9 cellular contexts compared by ENCODE assay signal in genomic region chr15:31004220-31004733, GRCh38. TPM values are rescaled to one million over a fixed set of nuclear protein-coding genes. Genes with fewer than 3 reads are reported as not detected.
DNase-seq lines count a peak whose midpoint lies in the region; ATAC-seq, FAIRE-seq and TF ChIP-seq lines count a peak whose summit lies in the region.
"Had no signal": no experiment of that assay in that cellular context is flagged by ENCODE, and none has a peak within 500 bp of the region (broad histone marks: within the 10 kb centered on the region; RNA-seq: fewer than 3 reads in every experiment).

No MANE protein-coding gene starts in this region.

- intact Hi-C loops in activated T-helper 1 cell treated with anti-CD3 and anti-CD28 coated beads, Interleukin-12 subunit alpha, Interleukin-12 subunit beta, Interleukin-2, Interleukin-4 antibody, amounts not matched to agents 30 ng/mL and 10 ng/mL and 1 ng/mL, durations not matched to agents 14 hours and 24 hours and 36 hours (cut with micrococcal nuclease), result no loop called here
- intact Hi-C loops in ovary (cut with DNase I), result loop anchor here in 1 of 4 donors (10.0 kb wide), 1 partner anchor 81 kb away; no protein-coding TSS in a partner anchor

- no peak for TF ChIP-seq EP300 in ovary (IDR thresholded peaks at IDR 0.05)

- peak overlapping the region; percentile 37 for H3K4me3 Mint-ChIP-seq in activated T-helper 1 cell treated with anti-CD3 and anti-CD28 coated beads, Interleukin-12 subunit alpha, Interleukin-12 subunit beta, Interleukin-2, Interleukin-4 antibody, amounts not matched to agents 30 ng/mL and 10 ng/mL and 1 ng/mL, durations not matched to agents 14 hours and 24 hours and 36 hours

- H3K27me3 Mint-ChIP-seq in activated T-helper 1 cell treated with anti-CD3 and anti-CD28 coated beads, Interleukin-12 subunit alpha, Interleukin-12 subunit beta, Interleukin-2, Interleukin-4 antibody, amounts not matched to agents 30 ng/mL and 10 ng/mL and 1 ng/mL, durations not matched to agents 14 hours and 24 hours and 36 hours (ENCODE audit: insufficient read depth), result peaks cover 45% of the 10 kb centered on the region

- no peak overlapping the region for H3K4me3 ChIP-seq in ovary

- H3K9me3 Mint-ChIP-seq in activated T-helper 1 cell treated with anti-CD3 and anti-CD28 coated beads, Interleukin-12 subunit alpha, Interleukin-12 subunit beta, Interleukin-2, Interleukin-4 antibody, amounts not matched to agents 30 ng/mL and 10 ng/mL and 1 ng/mL, durations not matched to agents 14 hours and 24 hours and 36 hours, result no peaks in the 10 kb centered on the region

- no peaks in the 10 kb centered on the region for H3K27me3 ChIP-seq in ovary

- WGBS in ovary, 3 donors, result 49 to 51% (median 50%) methylated on average over 5 of the region's 5 CpGs

- ATAC-seq in GM21381 (IDR thresholded peaks at IDR 0.05; ENCODE audit: unreplicated experiment), result peak; percentile 89
- peak; percentile 77 for ATAC-seq in HG03520 (IDR thresholded peaks at IDR 0.05; ENCODE audit: unreplicated experiment)

- TF ChIP-seq POLR2A in GM12891 (IDR thresholded peaks at IDR 0.05; ENCODE audit: low read depth, low read length) (no peak), ovary (IDR thresholded peaks at IDR 0.05) (no peak)

- peaks cover 17% of the 10 kb centered on the region for H3K4me1 Mint-ChIP-seq in activated T-helper 1 cell treated with anti-CD3 and anti-CD28 coated beads, Interleukin-12 subunit alpha, Interleukin-12 subunit beta, Interleukin-2, Interleukin-4 antibody, amounts not matched to agents 30 ng/mL and 10 ng/mL and 1 ng/mL, durations not matched to agents 14 hours and 24 hours and 36 hours (ENCODE audit: low read depth)

- peak; percentile 23 for DNase-seq in GM12891 (ENCODE audit: insufficient read length, low spot score)
- DNase-seq in activated T-helper 1 cell treated with anti-CD3 and anti-CD28 coated beads, Interleukin-12 subunit alpha, Interleukin-12 subunit beta, Interleukin-2, Interleukin-4 antibody, amounts not matched to agents 30 ng/mL and 10 ng/mL and 1 ng/mL, durations not matched to agents 14 hours and 24 hours and 36 hours (ENCODE audit: low spot score), result no peak
- peak; percentile 11 for DNase-seq in retina
- DNase-seq in ovary, result no peak
- DNase-seq in D341Med (ENCODE audit: low spot score), result no peak
- DNase-seq in occipital lobe (lab: John Stamatoyannopoulos, UW), result no peak

- H3K27ac ChIP-seq in ovary, result no peak overlapping the region

- no peak for TF ChIP-seq CTCF in ovary (IDR thresholded peaks at IDR 0.05)

- H3K36me3 Mint-ChIP-seq in activated T-helper 1 cell treated with anti-CD3 and anti-CD28 coated beads, Interleukin-12 subunit alpha, Interleukin-12 subunit beta, Interleukin-2, Interleukin-4 antibody, amounts not matched to agents 30 ng/mL and 10 ng/mL and 1 ng/mL, durations not matched to agents 14 hours and 24 hours and 36 hours (ENCODE audit: low read depth), result no peaks in the 10 kb centered on the region

- H3K9me3 ChIP-seq in ovary, result no peaks in the 10 kb centered on the region

- H3K36me3 ChIP-seq in ovary, result no peaks in the 10 kb centered on the region

- H3K27ac Mint-ChIP-seq in activated T-helper 1 cell treated with anti-CD3 and anti-CD28 coated beads, Interleukin-12 subunit alpha, Interleukin-12 subunit beta, Interleukin-2, Interleukin-4 antibody, amounts not matched to agents 30 ng/mL and 10 ng/mL and 1 ng/mL, durations not matched to agents 14 hours and 24 hours and 36 hours, result no peak overlapping the region

- no peaks in the 10 kb centered on the region for H3K4me1 ChIP-seq in ovary (ENCODE audit: insufficient read depth)

- FAIRE-seq in GM12891 (lab: Jason Lieb, UNC), result peak; percentile 97
- FAIRE-seq: endometrium had no signal

TF ChIP-seq in GM12891, 5 proteins besides CTCF, POLR2A, EP300 and RAD21:
- TF ChIP-seq TAF1 (IDR thresholded peaks at IDR 0.05; ENCODE audit: low read depth, low read length), result no peak
- TF ChIP-seq POLR2AphosphoS5 (IDR thresholded peaks at IDR 0.05; ENCODE audit: low read depth, low read length), result no peak
- TF ChIP-seq SPI1 (IDR thresholded peaks at IDR 0.05; ENCODE audit: low read depth, low read length), result peak; percentile 58
- peak; percentile 29 for TF ChIP-seq PAX5 (IDR thresholded peaks at IDR 0.05; ENCODE audit: insufficient read depth, low read length, severe bottlenecking)
- TF ChIP-seq POU2F2 (IDR thresholded peaks at IDR 0.05; ENCODE audit: low read depth, low read length), result peak; percentile 78; the same call in 1 of the 2 replicates

RNA-seq across cellular contexts. Expression of gene MTMR10, which starts 12.8 kb away (rescaled TPM):
- polyA plus RNA-seq in GM12891 (2012; ENCODE audit: low read depth, missing spikeins), result 5.7 TPM
- 11.8 and 13.4 TPM in 2 replicates for total RNA-seq in activated T-helper 1 cell treated with anti-CD3 and anti-CD28 coated beads, Interleukin-12 subunit alpha, Interleukin-12 subunit beta, Interleukin-2, Interleukin-4 antibody, amounts not matched to agents 30 ng/mL and 10 ng/mL and 1 ng/mL, durations not matched to agents 14 hours and 24 hours and 36 hours
- total RNA-seq in ovary (10 to 100 TPM; 14.4 to 35.8 (median 25.6) TPM), occipital lobe (13.4 TPM)
- 10 to 100 TPM; 14.1 to 23.4 TPM for polyA plus RNA-seq in ovary

Comparison
In these comparisons a context has a peak if more than half of its experiments do, and no peak if none do; other contexts are left out.
1. DNase-seq: peak in GM12891 (single experiment) and retina (single experiment); none in activated T-helper 1 cell treated with anti-CD3 and anti-CD28 coated beads, Interleukin-12 subunit alpha, Interleukin-12 subunit beta, Interleukin-2, Interleukin-4 antibody, amounts not matched to agents 30 ng/mL and 10 ng/mL and 1 ng/mL, durations not matched to agents 14 hours and 24 hours and 36 hours (single experiment), ovary (0 of 5), D341Med (single experiment) and occipital lobe (single experiment).